In genomic region chr17:18411377-18411864, GRCh38 we compare ENCODE assay signal across 8 cellular contexts. TPM values are rescaled to one million over a fixed set of nuclear protein-coding genes. Genes with fewer than 3 reads are reported as not detected.
DNase-seq lines count a peak whose midpoint lies in the region; TF ChIP-seq lines count a peak whose summit lies in the region.
"Not testable (repeated sequence)": the region's sequence is repeated elsewhere in the genome, so short reads cannot be mapped to it uniquely, and the experiment has no call there.

No MANE protein-coding gene starts in this region.

- not testable (repeated sequence) for H3K4me1 ChIP-seq in Caco-2; iPS-20b (ENCODE audit: insufficient read depth, low read length)
- H3K4me1 ChIP-seq in stomach: peaks cover 0 to 14% (median 2%) of the 10 kb centered on the region in 4 donors

- not testable (repeated sequence) for BruUV-seq in Caco-2 (replicated peaks; lab: Mats Ljungman, UMichigan)

- 1 to 2% (median 2%) methylated on average over 20 to 25 of the region's 25 CpGs for WGBS in stomach, 5 donors

- not testable (repeated sequence) for H3K4me1 Mint-ChIP-seq in Caco-2 (ENCODE audit: low read depth, unreplicated experiment)

- not testable (repeated sequence) for H3K36me3 ChIP-seq in Caco-2 (ENCODE audit: control insufficient read depth, insufficient read depth, low read length); iPS-20b (ENCODE audit: insufficient read depth, low read depth, low read length); stomach

- H3K4me3 Mint-ChIP-seq in Caco-2 (ENCODE audit: unreplicated experiment): peak overlapping the region; percentile 89

- H3K27me3 ChIP-seq in Caco-2 (replicated peaks; ENCODE audit: control insufficient read depth, insufficient read depth, low read length); iPS-20b (ENCODE audit: insufficient read depth, low read length); stomach: not testable (repeated sequence)

- H3K27me3 Mint-ChIP-seq in Caco-2 (ENCODE audit: insufficient read depth, unreplicated experiment): not testable (repeated sequence)

- not testable (repeated sequence) for H3K36me3 Mint-ChIP-seq in Caco-2 (ENCODE audit: insufficient read depth, unreplicated experiment)

- POLR2A ChIA-PET in Caco-2 (lab: Charles Lee): not testable (repeated sequence)

- not testable (repeated sequence) for TF ChIP-seq CTCF in Caco-2 (IDR thresholded peaks at IDR 0.05; ENCODE audit: insufficient read depth in 1 of 2, low read depth in 1 of 2, low read length in 1 of 2, severe bottlenecking in 1 of 2, unreplicated experiment in 1 of 2); stomach (IDR thresholded peaks at IDR 0.05)

- not testable (repeated sequence) for TF ChIP-seq EP300 in stomach (IDR thresholded peaks at IDR 0.05)

- H3K27ac Mint-ChIP-seq in Caco-2 (ENCODE audit: unreplicated experiment): peak overlapping the region; percentile 62

- H3K9me3 ChIP-seq in Caco-2; iPS-20b (ENCODE audit: insufficient read depth, low read depth, low read length); stomach: not testable (repeated sequence)

- intact Hi-C loops in Caco-2 (cut with micrococcal nuclease; ENCODE audit: unreplicated experiment); stomach (cut with DNase I; ENCODE audit: low total_unique reads): not testable (repeated sequence)

- DNase-seq in Caco-2, stomach: not testable (repeated sequence)
- DNase-seq in HS-27A (ENCODE audit: low read depth) (peak; percentile 11), RPMI7951 (ENCODE audit: low read depth) (peak; percentile 42), ecto neural progenitor cell (ENCODE audit: low spot score) (peak; percentile 59), pons (ENCODE audit: low spot score) (peak; percentile 1)
- DNase-seq in activated T-cell treated with anti-CD3 and anti-CD28 coated beads, Interleukin-2, amount 50 U/mL, for 48 hours: peak; percentile 65 to 67

- H3K27ac ChIP-seq in iPS-20b (ENCODE audit: low read length) (peak overlapping the region; percentile 52), stomach (peak overlapping the region; percentile 29 to 81 (median 67))

- CTCF ChIA-PET in Caco-2 (lab: Charles Lee): not testable (repeated sequence)

- peak overlapping the region; percentile 90 for H3K9ac ChIP-seq in iPS-20b (ENCODE audit: low read depth, low read length)

- peak overlapping the region; percentile 45 for H3K4me3 ChIP-seq in Caco-2 (ENCODE audit: low read depth, low read length)
- peak overlapping the region; percentile 69 for H3K4me3 ChIP-seq in iPS-20b (ENCODE audit: low read length)
- H3K4me3 ChIP-seq in stomach: peak overlapping the region; percentile 40 to 52 (median 48)

- not testable (repeated sequence) for H3K9me3 Mint-ChIP-seq in Caco-2 (ENCODE audit: unreplicated experiment)

- TF ChIP-seq POLR2A in stomach (IDR thresholded peaks at IDR 0.05): not testable (repeated sequence)

RNA-seq across cellular contexts. Expression of gene EVPLL, which starts 33.8 kb away (rescaled TPM):
- total RNA-seq in Caco-2 (2022) (not detected in 2 replicates), stomach (1 to 10 TPM in 1 of 5 donors, under 1 TPM in 2, not detected in 2; 0.29 to 1.2 (median 0.45) TPM)
- total RNA-seq in RPMI7951 (2014; rRNA removed; shearing (Covaris generic)): not detected in 2 replicates
- polyA plus RNA-seq in stomach: 1 to 10 TPM in 1 of 3 donors, under 1 TPM in 1, not detected in 1; 0.37 to 8.9 TPM

RNA-seq across cellular contexts. Expression of gene SHMT1, which starts 48.1 kb away (rescaled TPM):
- total RNA-seq in Caco-2 (2022) (69.4 and 72.4 TPM in 2 replicates), stomach (10 to 100 TPM; 16.9 to 50.4 (median 40.0) TPM)
- 19.0 and 19.3 TPM in 2 replicates for total RNA-seq in RPMI7951 (2014; rRNA removed; shearing (Covaris generic))
- 10 to 100 TPM; 12.4 to 34.3 (median 18.4) TPM for polyA plus RNA-seq in stomach
